ENCODE assay signal across 8 cellular contexts in genomic region chr16:5071681-5072333, GRCh38. TPM values are rescaled to one million over a fixed set of nuclear protein-coding genes. Genes with fewer than 3 reads are reported as not detected.
DNase-seq lines count a peak whose midpoint lies in the region; ATAC-seq and TF ChIP-seq lines count a peak whose summit lies in the region.

A gene with protein sequence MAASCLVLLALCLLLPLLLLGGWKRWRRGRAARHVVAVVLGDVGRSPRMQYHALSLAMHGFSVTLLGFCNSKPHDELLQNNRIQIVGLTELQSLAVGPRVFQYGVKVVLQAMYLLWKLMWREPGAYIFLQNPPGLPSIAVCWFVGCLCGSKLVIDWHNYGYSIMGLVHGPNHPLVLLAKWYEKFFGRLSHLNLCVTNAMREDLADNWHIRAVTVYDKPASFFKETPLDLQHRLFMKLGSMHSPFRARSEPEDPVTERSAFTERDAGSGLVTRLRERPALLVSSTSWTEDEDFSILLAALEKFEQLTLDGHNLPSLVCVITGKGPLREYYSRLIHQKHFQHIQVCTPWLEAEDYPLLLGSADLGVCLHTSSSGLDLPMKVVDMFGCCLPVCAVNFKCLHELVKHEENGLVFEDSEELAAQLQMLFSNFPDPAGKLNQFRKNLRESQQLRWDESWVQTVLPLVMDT (plus strand): TSS chr16:5071843. CDS start chr16:5071850, 7 bp downstream.

- peaks cover 1 to 19% (median 8%) of the 10 kb centered on the region in 4 donors for H3K4me1 ChIP-seq in liver (ENCODE audit: control insufficient read depth in 4 of 4, insufficient read depth in 4 of 4, low read length in 3 of 4)

- ATAC-seq in HG03439 (IDR thresholded peaks at IDR 0.05; ENCODE audit: unreplicated experiment) = peak; percentile 91

- CTCF ChIA-PET in BJ (lab: Yijun Ruan, JAX) = interaction anchor here (2.4 kb wide), 1 partner anchor 20 kb away, joined by 12 read pairs; no protein-coding TSS in a partner anchor

- no peaks in the 10 kb centered on the region for H3K9me3 ChIP-seq in liver (ENCODE audit: control insufficient read depth in 4 of 4, low read length in 3 of 4)

- H3K27ac ChIP-seq in liver (ENCODE audit: low read depth in 1 of 2, low read length in 2 of 2) = peak within 1 kb of the TSS; percentile 44 to 78

- no peak for TF ChIP-seq RAD21 in liver (IDR thresholded peaks at IDR 0.05)

- DNase-seq in BJ (ENCODE audit: low read depth) (peak; percentile 19), GM19238 (ENCODE audit: insufficient read length, low spot score) (peak; percentile 93), NCI-H69 (lab: John Stamatoyannopoulos, UW) (peak; percentile 93), dermis blood vessel endothelial cell (peak; percentile 92)
- peak; percentile 74 to 80 for DNase-seq in activated CD4-positive, alpha-beta T cell treated with anti-CD3 and anti-CD28 coated beads, Interleukin-2, amount 50 U/mL, for 24 hours (ENCODE audit: low read depth in 1 of 2, low spot score in 1 of 2)
- peak; percentile 91 for DNase-seq in stimulated activated CD4-positive, alpha-beta T cell treated with anti-CD3 and anti-CD28 coated beads, Interleukin-4, amount 100 ng/mL, for 24 hours

- TF ChIP-seq CTCF in BJ (IDR thresholded peaks at IDR 0.05; ENCODE audit: insufficient read depth, low read depth, low read length) (no peak), liver (IDR thresholded peaks at IDR 0.05; ENCODE audit: low read depth, low read length, missing input control) (no peak)

- H3K9ac ChIP-seq in liver (ENCODE audit: low read depth in 1 of 2, low read length in 2 of 2) = peak within 1 kb of the TSS; percentile 79 to 81

- H3K36me3 ChIP-seq in BJ (ENCODE audit: control insufficient read depth, insufficient read depth, low read length) (peaks cover 8% of the 10 kb centered on the region; the same call in 1 of the 2 replicates), liver (ENCODE audit: control insufficient read depth in 4 of 4, insufficient read depth in 3 of 4, low read depth in 1 of 4, low read length in 3 of 4) (peaks cover 6 to 14% (median 9%) of the 10 kb centered on the region in 4 donors)

- no peaks in the 10 kb centered on the region; the same call in 1 of the 2 replicates for H3K27me3 ChIP-seq in BJ (ENCODE audit: control insufficient read depth, insufficient read depth, low read length)
- H3K27me3 ChIP-seq in liver (ENCODE audit: control insufficient read depth in 4 of 4, insufficient read depth in 4 of 4, low read length in 3 of 4) = no peaks in the 10 kb centered on the region

- WGBS in liver = under 1% methylated on average over 53 of the region's 53 CpGs

- POLR2A ChIA-PET in BJ (lab: Charles Lee) = no interaction called here

- H3K4me3 ChIP-seq in BJ (ENCODE audit: low read depth, low read length) (peak within 1 kb of the TSS; percentile 72), liver (ENCODE audit: low read depth in 1 of 3, low read length in 3 of 3) (peak within 1 kb of the TSS; percentile 75 to 93 (median 83))

TF ChIP-seq in liver, 16 proteins besides CTCF, POLR2A, EP300 and RAD21:
- TF ChIP-seq ATF3 (IDR thresholded peaks at IDR 0.05) (peak; percentile 72), EGR1 (IDR thresholded peaks at IDR 0.05; ENCODE audit: low read depth in 2 of 2) (no peak), HNF4A (conservative IDR thresholded peaks at IDR 0.05) (no peak), JUND (IDR thresholded peaks at IDR 0.05) (no peak), FOXA2 (IDR thresholded peaks at IDR 0.05) (no peak), RXRA (IDR thresholded peaks at IDR 0.05) (peak in 1 of 2 donors; percentile 35), GABPA (IDR thresholded peaks at IDR 0.05 in 1 of 2, conservative IDR thresholded peaks at IDR 0.05 in 1 of 2) (no peak), FOXA1 (IDR thresholded peaks at IDR 0.05) (no peak), YY1 (IDR thresholded peaks at IDR 0.05) (peak; percentile 99), NR2F2 (IDR thresholded peaks at IDR 0.05) (no peak), SP1 (IDR thresholded peaks at IDR 0.05) (no peak), REST (IDR thresholded peaks at IDR 0.05) (no peak), HNF4G (IDR thresholded peaks at IDR 0.05) (no peak), MAX (IDR thresholded peaks at IDR 0.05) (no peak), TAF1 (conservative IDR thresholded peaks at IDR 0.05) (peak; percentile 90)
- TF ChIP-seq, protein P1, sequence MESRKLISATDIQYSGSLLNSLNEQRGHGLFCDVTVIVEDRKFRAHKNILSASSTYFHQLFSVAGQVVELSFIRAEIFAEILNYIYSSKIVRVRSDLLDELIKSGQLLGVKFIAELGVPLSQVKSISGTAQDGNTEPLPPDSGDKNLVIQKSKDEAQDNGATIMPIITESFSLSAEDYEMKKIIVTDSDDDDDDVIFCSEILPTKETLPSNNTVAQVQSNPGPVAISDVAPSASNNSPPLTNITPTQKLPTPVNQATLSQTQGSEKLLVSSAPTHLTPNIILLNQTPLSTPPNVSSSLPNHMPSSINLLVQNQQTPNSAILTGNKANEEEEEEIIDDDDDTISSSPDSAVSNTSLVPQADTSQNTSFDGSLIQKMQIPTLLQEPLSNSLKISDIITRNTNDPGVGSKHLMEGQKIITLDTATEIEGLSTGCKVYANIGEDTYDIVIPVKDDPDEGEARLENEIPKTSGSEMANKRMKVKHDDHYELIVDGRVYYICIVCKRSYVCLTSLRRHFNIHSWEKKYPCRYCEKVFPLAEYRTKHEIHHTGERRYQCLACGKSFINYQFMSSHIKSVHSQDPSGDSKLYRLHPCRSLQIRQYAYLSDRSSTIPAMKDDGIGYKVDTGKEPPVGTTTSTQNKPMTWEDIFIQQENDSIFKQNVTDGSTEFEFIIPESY (IDR thresholded peaks at IDR 0.05) = no peak
TF ChIP-seq in liver: peak in this region for 4.

RNA-seq across cellular contexts. Expression of the gene that starts here (rescaled TPM):
- 55.8 and 63.1 TPM in 2 replicates for polyA plus RNA-seq in BJ (2011; rRNA removed)
- polyA minus RNA-seq in BJ (2011; rRNA and poly(A)+ RNA removed) = 36.4 and 73.6 TPM in 2 replicates
- 30.4 and 36.4 TPM in 2 replicates for total RNA-seq in dermis blood vessel endothelial cell
- 10 to 100 TPM; 18.9 to 25.4 TPM for total RNA-seq in liver
- polyA plus RNA-seq in liver = 10 to 100 TPM; 20.5 to 20.8 TPM

Comparison
In these comparisons a context has a peak if more than half of its experiments do, and no peak if none do; other contexts are left out.
1. Peak in every context shown above with its lines: DNase-seq, ATAC-seq, H3K4me3 ChIP-seq and H3K27ac ChIP-seq.
2. DNase-seq: peak in every context shown above with its lines; median percentile 93 in GM19238; 93 in NCI-H69; 92 in dermis blood vessel endothelial cell; 91 in stimulated activated CD4-positive, alpha-beta T cell treated with anti-CD3 and anti-CD28 coated beads, Interleukin-4, amount 100 ng/mL, for 24 hours; 77 in activated CD4-positive, alpha-beta T cell treated with anti-CD3 and anti-CD28 coated beads, Interleukin-2, amount 50 U/mL, for 24 hours; 19 in BJ.